ENCODE assay signal across 1 cellular context in genomic region chr15:34038404-34039179, GRCh38.
TF ChIP-seq lines count a peak whose summit lies in the region.

No MANE protein-coding gene starts in this region.

TF ChIP-seq in HepG2, 621 proteins besides CTCF, POLR2A, EP300 and RAD21 (continued from another document and continues in another):
- no peak for TF ChIP-seq TRAFD1 (CRISPR knock-in tag; IDR thresholded peaks at IDR 0.05; ENCODE audit: borderline replicate concordance)
- 0 out of 2 replicates have a peak, but pooled peaks have one; percentile 33 for TF ChIP-seq ZNF816 (CRISPR knock-in tag; IDR thresholded peaks at IDR 0.05; ENCODE audit: borderline replicate concordance)
- 0 out of 2 replicates have a peak, but pooled peaks have one; percentile 39 for TF ChIP-seq ZNF225 (CRISPR knock-in tag; IDR thresholded peaks at IDR 0.05)
- no peak; the same call in 1 of the 2 replicates for TF ChIP-seq ZMYM2 (CRISPR knock-in tag; IDR thresholded peaks at IDR 0.05)
- TF ChIP-seq ZNF776 (CRISPR knock-in tag; IDR thresholded peaks at IDR 0.05), result peak; percentile 85; the same call in 1 of the 2 replicates
- TF ChIP-seq ZNF3 (CRISPR knock-in tag; IDR thresholded peaks at IDR 0.05), result no peak; the same call in 1 of the 2 replicates
- TF ChIP-seq ZNF691 (CRISPR knock-in tag; IDR thresholded peaks at IDR 0.05; ENCODE audit: borderline replicate concordance, low read depth), result peak; percentile 62; the same call in 1 of the 2 replicates
- TF ChIP-seq IRX3 (CRISPR knock-in tag; IDR thresholded peaks at IDR 0.05; ENCODE audit: borderline replicate concordance, low read depth), result peak; percentile 76
- TF ChIP-seq MXD1 (CRISPR knock-in tag; IDR thresholded peaks at IDR 0.05), result peak; percentile 69; the same call in 1 of the 2 replicates
- TF ChIP-seq ZNF275 (CRISPR knock-in tag; IDR thresholded peaks at IDR 0.05; ENCODE audit: borderline replicate concordance), result no peak
- no peak for TF ChIP-seq XBP1 (CRISPR knock-in tag; IDR thresholded peaks at IDR 0.05)
- TF ChIP-seq ZNF280B (CRISPR knock-in tag; IDR thresholded peaks at IDR 0.05; ENCODE audit: borderline replicate concordance), result peak; percentile 80; the same call in 1 of the 2 replicates
- TF ChIP-seq ZNF556 (CRISPR knock-in tag; IDR thresholded peaks at IDR 0.05; ENCODE audit: borderline replicate concordance), result no peak
- no peak for TF ChIP-seq ZMYM3 (CRISPR knock-in tag; IDR thresholded peaks at IDR 0.05)
- TF ChIP-seq CAMTA2 (CRISPR knock-in tag; IDR thresholded peaks at IDR 0.05; ENCODE audit: borderline replicate concordance), result no peak
- peak; percentile 52; the same call in 1 of the 2 replicates for TF ChIP-seq ZNF281 (CRISPR knock-in tag; IDR thresholded peaks at IDR 0.05; ENCODE audit: borderline replicate concordance)
- TF ChIP-seq ZNF557 (CRISPR knock-in tag; IDR thresholded peaks at IDR 0.05), result no peak
- TF ChIP-seq ARNTL (CRISPR knock-in tag; IDR thresholded peaks at IDR 0.05), result peak; percentile 49; the same call in 1 of the 2 replicates
- TF ChIP-seq BRCA1 (CRISPR knock-in tag; IDR thresholded peaks at IDR 0.05), result 0 out of 2 replicates have a peak, but pooled peaks have one; percentile 16
- no peak for TF ChIP-seq ZBTB46 (CRISPR knock-in tag; IDR thresholded peaks at IDR 0.05; ENCODE audit: borderline replicate concordance)
- TF ChIP-seq NR2F6 (IDR thresholded peaks at IDR 0.05), result no peak
- peak; percentile 33; the same call in 1 of the 2 replicates for TF ChIP-seq NR2F6 (CRISPR knock-in tag; IDR thresholded peaks at IDR 0.05)
- TF ChIP-seq ZNF160 (CRISPR knock-in tag; IDR thresholded peaks at IDR 0.05), result peak; percentile 66; the same call in 1 of the 2 replicates
- TF ChIP-seq ZNF841 (CRISPR knock-in tag; IDR thresholded peaks at IDR 0.05; ENCODE audit: borderline replicate concordance), result no peak; the same call in 1 of the 2 replicates
- no peak for TF ChIP-seq GPN1 (CRISPR knock-in tag; IDR thresholded peaks at IDR 0.05; ENCODE audit: borderline replicate concordance)
- TF ChIP-seq MED1 (CRISPR knock-in tag; IDR thresholded peaks at IDR 0.05), result no peak
- TF ChIP-seq THAP11 (CRISPR knock-in tag; IDR thresholded peaks at IDR 0.05), result peak; percentile 30; the same call in 1 of the 2 replicates
- TF ChIP-seq IKZF5 (CRISPR knock-in tag; IDR thresholded peaks at IDR 0.05), result peak; percentile 29; the same call in 1 of the 2 replicates
- no peak for TF ChIP-seq TGIF2 (CRISPR knock-in tag; IDR thresholded peaks at IDR 0.05)
- peak; percentile 67; the same call in 1 of the 2 replicates for TF ChIP-seq ZNF768 (CRISPR knock-in tag; IDR thresholded peaks at IDR 0.05)
- no peak for TF ChIP-seq CEBPZ (IDR thresholded peaks at IDR 0.05; ENCODE audit: low read length)
- TF ChIP-seq ZNF543 (CRISPR knock-in tag; IDR thresholded peaks at IDR 0.05), result no peak
- no peak for TF ChIP-seq ARHGAP35 (CRISPR knock-in tag; IDR thresholded peaks at IDR 0.05; ENCODE audit: borderline replicate concordance)
- peak; percentile 91 for TF ChIP-seq ZFY (CRISPR knock-in tag; IDR thresholded peaks at IDR 0.05)
- no peak for TF ChIP-seq ARNT (IDR thresholded peaks at IDR 0.05)
- TF ChIP-seq POLR2AphosphoS5 (IDR thresholded peaks at IDR 0.05; ENCODE audit: low read depth, low read length), result peak; percentile 70
- peak; percentile 64; the same call in 1 of the 2 replicates for TF ChIP-seq TFDP1 (CRISPR knock-in tag; IDR thresholded peaks at IDR 0.05; ENCODE audit: borderline replicate concordance)
- TF ChIP-seq MTERF4 (CRISPR knock-in tag; IDR thresholded peaks at IDR 0.05), result 0 out of 2 replicates have a peak, but pooled peaks have one; percentile 36
